In the genomic region with DNA sequence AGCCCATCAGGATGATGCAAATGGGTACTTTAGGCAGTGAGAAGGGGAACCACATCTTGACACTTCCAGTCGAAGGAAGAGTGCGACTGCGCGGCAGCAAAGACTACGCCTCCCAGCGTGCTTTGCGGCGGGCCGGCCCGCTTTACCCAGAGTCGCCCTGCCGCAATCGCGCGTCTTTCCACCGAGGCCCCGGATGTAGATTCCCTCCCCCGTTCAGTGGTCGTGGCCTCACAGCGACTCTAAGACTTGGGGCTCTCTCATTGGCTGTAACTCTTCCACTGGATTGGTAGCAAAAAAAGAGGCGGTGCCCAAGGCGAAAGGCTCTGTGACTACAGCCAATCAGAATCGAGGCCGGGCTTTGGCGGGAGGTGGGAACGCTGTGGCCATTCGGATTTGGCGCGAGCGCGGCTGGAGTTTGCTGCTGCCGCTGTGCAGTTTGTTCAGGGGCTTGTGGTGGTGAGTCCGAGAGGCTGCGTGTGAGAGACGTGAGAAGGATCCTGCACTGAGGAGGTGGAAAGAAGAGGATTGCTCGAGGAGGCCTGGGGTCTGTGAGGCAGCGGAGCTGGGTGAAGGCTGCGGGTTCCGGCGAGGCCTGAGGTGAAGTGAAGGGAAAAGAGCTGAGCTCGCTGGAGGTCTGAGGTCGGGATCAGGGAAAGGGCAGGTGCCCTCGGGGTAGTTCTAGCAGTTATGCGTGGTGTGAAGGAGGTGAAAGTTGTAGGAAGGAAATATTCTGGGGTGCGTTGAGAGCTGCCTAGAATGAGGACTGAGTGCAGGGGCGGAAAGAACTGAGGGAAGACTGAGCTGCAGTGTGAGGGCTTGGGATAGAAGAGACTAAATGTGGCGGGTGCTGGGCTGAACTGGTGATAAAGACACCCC, we compare ENCODE assay signal across 1 cellular context.
A peak's percentile ranks its signal among the peaks of the same experiment; 100 is the strongest.
TF ChIP-seq lines count a peak whose summit lies in the region.

A gene with protein sequence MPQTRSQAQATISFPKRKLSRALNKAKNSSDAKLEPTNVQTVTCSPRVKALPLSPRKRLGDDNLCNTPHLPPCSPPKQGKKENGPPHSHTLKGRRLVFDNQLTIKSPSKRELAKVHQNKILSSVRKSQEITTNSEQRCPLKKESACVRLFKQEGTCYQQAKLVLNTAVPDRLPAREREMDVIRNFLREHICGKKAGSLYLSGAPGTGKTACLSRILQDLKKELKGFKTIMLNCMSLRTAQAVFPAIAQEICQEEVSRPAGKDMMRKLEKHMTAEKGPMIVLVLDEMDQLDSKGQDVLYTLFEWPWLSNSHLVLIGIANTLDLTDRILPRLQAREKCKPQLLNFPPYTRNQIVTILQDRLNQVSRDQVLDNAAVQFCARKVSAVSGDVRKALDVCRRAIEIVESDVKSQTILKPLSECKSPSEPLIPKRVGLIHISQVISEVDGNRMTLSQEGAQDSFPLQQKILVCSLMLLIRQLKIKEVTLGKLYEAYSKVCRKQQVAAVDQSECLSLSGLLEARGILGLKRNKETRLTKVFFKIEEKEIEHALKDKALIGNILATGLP (plus strand): TSS at position 386 of the 876 bp plus-strand sequence. CDS start 1,542 bp downstream, outside the sequence.

TF ChIP-seq in HepG2, 621 proteins besides CTCF, POLR2A, EP300 and RAD21 (continued from another document and continues in another):
- TF ChIP-seq, protein P1, sequence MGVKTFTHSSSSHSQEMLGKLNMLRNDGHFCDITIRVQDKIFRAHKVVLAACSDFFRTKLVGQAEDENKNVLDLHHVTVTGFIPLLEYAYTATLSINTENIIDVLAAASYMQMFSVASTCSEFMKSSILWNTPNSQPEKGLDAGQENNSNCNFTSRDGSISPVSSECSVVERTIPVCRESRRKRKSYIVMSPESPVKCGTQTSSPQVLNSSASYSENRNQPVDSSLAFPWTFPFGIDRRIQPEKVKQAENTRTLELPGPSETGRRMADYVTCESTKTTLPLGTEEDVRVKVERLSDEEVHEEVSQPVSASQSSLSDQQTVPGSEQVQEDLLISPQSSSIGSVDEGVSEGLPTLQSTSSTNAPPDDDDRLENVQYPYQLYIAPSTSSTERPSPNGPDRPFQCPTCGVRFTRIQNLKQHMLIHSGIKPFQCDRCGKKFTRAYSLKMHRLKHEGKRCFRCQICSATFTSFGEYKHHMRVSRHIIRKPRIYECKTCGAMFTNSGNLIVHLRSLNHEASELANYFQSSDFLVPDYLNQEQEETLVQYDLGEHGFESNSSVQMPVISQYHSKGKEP (CRISPR knock-in tag; IDR thresholded peaks at IDR 0.05): no peak; the same call in 1 of the 2 replicates
- TF ChIP-seq ZNF543 (CRISPR knock-in tag; IDR thresholded peaks at IDR 0.05) (no peak; the same call in 1 of the 2 replicates), SOX6 (IDR thresholded peaks at IDR 0.05) (no peak), SOX6 (CRISPR knock-in tag; IDR thresholded peaks at IDR 0.05) (peak; percentile 60; the same call in 1 of the 2 replicates), ZEB1 (IDR thresholded peaks at IDR 0.05; ENCODE audit: insufficient replicate concordance, low read depth) (no peak), ZNF792 (CRISPR knock-in tag; IDR thresholded peaks at IDR 0.05) (peak; percentile 84; the same call in 1 of the 2 replicates), MED13 (CRISPR knock-in tag; IDR thresholded peaks at IDR 0.05) (peak; percentile 10; the same call in 1 of the 2 replicates), CAMTA2 (CRISPR knock-in tag; IDR thresholded peaks at IDR 0.05; ENCODE audit: borderline replicate concordance) (no peak; the same call in 1 of the 2 replicates), MBD4 (IDR thresholded peaks at IDR 0.05; ENCODE audit: borderline replicate concordance, low read length) (no peak), ZNF570 (CRISPR knock-in tag; IDR thresholded peaks at IDR 0.05; ENCODE audit: borderline replicate concordance) (no peak), BRD4 (CRISPR knock-in tag; IDR thresholded peaks at IDR 0.05) (peak; percentile 25; the same call in 1 of the 2 replicates), NFIC (IDR thresholded peaks at IDR 0.05; ENCODE audit: low read length) (no peak), ZNF780A (CRISPR knock-in tag; IDR thresholded peaks at IDR 0.05) (0 out of 2 replicates have a peak, but pooled peaks have one; percentile 62), ZNF709 (CRISPR knock-in tag; IDR thresholded peaks at IDR 0.05) (peak; percentile 36; the same call in 1 of the 2 replicates), SP2 (CRISPR knock-in tag; IDR thresholded peaks at IDR 0.05) (peak; percentile 87), KLF15 (CRISPR knock-in tag; IDR thresholded peaks at IDR 0.05; ENCODE audit: borderline replicate concordance) (no peak; the same call in 1 of the 2 replicates), ARID2 (CRISPR knock-in tag; IDR thresholded peaks at IDR 0.05; ENCODE audit: borderline replicate concordance) (peak; percentile 92), KDM5B (CRISPR knock-in tag; IDR thresholded peaks at IDR 0.05; ENCODE audit: borderline replicate concordance) (peak; percentile 71; the same call in 1 of the 2 replicates), RFX1 (IDR thresholded peaks at IDR 0.05) (no peak), IKZF4 (CRISPR knock-in tag; IDR thresholded peaks at IDR 0.05; ENCODE audit: borderline replicate concordance, low read depth, not compliant biosample characterization) (no peak), SP140L (CRISPR knock-in tag; IDR thresholded peaks at IDR 0.05; ENCODE audit: borderline replicate concordance) (0 out of 2 replicates have a peak, but pooled peaks have one; percentile 54), MAFF (IDR thresholded peaks at IDR 0.05; ENCODE audit: low read depth, low read length) (no peak), ZFP1 (CRISPR knock-in tag; IDR thresholded peaks at IDR 0.05) (0 out of 2 replicates have a peak, but pooled peaks have one; percentile 54), JUNB (CRISPR knock-in tag; IDR thresholded peaks at IDR 0.05; ENCODE audit: borderline replicate concordance) (peak; percentile 86), SP4 (CRISPR knock-in tag; IDR thresholded peaks at IDR 0.05) (peak; percentile 98), ZNF839 (CRISPR knock-in tag; IDR thresholded peaks at IDR 0.05; ENCODE audit: borderline replicate concordance) (peak; percentile 95; the same call in 1 of the 2 replicates), KDM5A (IDR thresholded peaks at IDR 0.05; ENCODE audit: borderline replicate concordance, low read length) (peak; percentile 86), TBX2 (CRISPR knock-in tag; IDR thresholded peaks at IDR 0.05; ENCODE audit: borderline replicate concordance) (peak; percentile 55; the same call in 1 of the 2 replicates), HDAC6 (IDR thresholded peaks at IDR 0.05; ENCODE audit: low read depth, low read length) (no peak), FOXA1 (IDR thresholded peaks at IDR 0.05) (no peak), FOXA1 (CRISPR knock-in tag; IDR thresholded peaks at IDR 0.05) (peak; percentile 25; the same call in 1 of the 2 replicates), DNMT3B (CRISPR knock-in tag; conservative IDR thresholded peaks at IDR 0.05) (no peak; the same call in 1 of the 2 replicates), NPAS2 (CRISPR knock-in tag; IDR thresholded peaks at IDR 0.05; ENCODE audit: borderline replicate concordance) (no peak), ZSCAN9 (CRISPR knock-in tag; IDR thresholded peaks at IDR 0.05; ENCODE audit: borderline replicate concordance) (peak; percentile 85; the same call in 1 of the 2 replicates), SRSF9 (IDR thresholded peaks at IDR 0.05; ENCODE audit: borderline replicate concordance, insufficient read depth, low read depth, low read length, poor library complexity, severe bottlenecking) (no peak), ZNF510 (CRISPR knock-in tag; IDR thresholded peaks at IDR 0.05; ENCODE audit: low read depth) (peak; percentile 80; the same call in 1 of the 2 replicates), ZNF598 (CRISPR knock-in tag; IDR thresholded peaks at IDR 0.05; ENCODE audit: borderline replicate concordance) (peak; percentile 93; the same call in 1 of the 2 replicates), POLR2G (IDR thresholded peaks at IDR 0.05; ENCODE audit: low read depth, low read length) (peak; percentile 92), FOXO1 (CRISPR knock-in tag; IDR thresholded peaks at IDR 0.05) (peak; percentile 18; the same call in 1 of the 2 replicates)
- TF ChIP-seq, protein P2, sequence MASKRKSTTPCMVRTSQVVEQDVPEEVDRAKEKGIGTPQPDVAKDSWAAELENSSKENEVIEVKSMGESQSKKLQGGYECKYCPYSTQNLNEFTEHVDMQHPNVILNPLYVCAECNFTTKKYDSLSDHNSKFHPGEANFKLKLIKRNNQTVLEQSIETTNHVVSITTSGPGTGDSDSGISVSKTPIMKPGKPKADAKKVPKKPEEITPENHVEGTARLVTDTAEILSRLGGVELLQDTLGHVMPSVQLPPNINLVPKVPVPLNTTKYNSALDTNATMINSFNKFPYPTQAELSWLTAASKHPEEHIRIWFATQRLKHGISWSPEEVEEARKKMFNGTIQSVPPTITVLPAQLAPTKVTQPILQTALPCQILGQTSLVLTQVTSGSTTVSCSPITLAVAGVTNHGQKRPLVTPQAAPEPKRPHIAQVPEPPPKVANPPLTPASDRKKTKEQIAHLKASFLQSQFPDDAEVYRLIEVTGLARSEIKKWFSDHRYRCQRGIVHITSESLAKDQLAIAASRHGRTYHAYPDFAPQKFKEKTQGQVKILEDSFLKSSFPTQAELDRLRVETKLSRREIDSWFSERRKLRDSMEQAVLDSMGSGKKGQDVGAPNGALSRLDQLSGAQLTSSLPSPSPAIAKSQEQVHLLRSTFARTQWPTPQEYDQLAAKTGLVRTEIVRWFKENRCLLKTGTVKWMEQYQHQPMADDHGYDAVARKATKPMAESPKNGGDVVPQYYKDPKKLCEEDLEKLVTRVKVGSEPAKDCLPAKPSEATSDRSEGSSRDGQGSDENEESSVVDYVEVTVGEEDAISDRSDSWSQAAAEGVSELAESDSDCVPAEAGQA (IDR thresholded peaks at IDR 0.05; ENCODE audit: low read depth): peak; percentile 83
- TF ChIP-seq, protein P2 (CRISPR knock-in tag; IDR thresholded peaks at IDR 0.05; ENCODE audit: borderline replicate concordance): no peak
- TF ChIP-seq, protein P3, sequence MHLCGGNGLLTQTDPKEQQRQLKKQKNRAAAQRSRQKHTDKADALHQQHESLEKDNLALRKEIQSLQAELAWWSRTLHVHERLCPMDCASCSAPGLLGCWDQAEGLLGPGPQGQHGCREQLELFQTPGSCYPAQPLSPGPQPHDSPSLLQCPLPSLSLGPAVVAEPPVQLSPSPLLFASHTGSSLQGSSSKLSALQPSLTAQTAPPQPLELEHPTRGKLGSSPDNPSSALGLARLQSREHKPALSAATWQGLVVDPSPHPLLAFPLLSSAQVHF (CRISPR knock-in tag; IDR thresholded peaks at IDR 0.05): peak; percentile 35; the same call in 1 of the 2 replicates
- TF ChIP-seq, protein P4, sequence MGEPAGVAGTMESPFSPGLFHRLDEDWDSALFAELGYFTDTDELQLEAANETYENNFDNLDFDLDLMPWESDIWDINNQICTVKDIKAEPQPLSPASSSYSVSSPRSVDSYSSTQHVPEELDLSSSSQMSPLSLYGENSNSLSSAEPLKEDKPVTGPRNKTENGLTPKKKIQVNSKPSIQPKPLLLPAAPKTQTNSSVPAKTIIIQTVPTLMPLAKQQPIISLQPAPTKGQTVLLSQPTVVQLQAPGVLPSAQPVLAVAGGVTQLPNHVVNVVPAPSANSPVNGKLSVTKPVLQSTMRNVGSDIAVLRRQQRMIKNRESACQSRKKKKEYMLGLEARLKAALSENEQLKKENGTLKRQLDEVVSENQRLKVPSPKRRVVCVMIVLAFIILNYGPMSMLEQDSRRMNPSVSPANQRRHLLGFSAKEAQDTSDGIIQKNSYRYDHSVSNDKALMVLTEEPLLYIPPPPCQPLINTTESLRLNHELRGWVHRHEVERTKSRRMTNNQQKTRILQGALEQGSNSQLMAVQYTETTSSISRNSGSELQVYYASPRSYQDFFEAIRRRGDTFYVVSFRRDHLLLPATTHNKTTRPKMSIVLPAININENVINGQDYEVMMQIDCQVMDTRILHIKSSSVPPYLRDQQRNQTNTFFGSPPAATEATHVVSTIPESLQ (CRISPR knock-in tag; conservative IDR thresholded peaks at IDR 0.05): no peak
- TF ChIP-seq, protein P5, sequence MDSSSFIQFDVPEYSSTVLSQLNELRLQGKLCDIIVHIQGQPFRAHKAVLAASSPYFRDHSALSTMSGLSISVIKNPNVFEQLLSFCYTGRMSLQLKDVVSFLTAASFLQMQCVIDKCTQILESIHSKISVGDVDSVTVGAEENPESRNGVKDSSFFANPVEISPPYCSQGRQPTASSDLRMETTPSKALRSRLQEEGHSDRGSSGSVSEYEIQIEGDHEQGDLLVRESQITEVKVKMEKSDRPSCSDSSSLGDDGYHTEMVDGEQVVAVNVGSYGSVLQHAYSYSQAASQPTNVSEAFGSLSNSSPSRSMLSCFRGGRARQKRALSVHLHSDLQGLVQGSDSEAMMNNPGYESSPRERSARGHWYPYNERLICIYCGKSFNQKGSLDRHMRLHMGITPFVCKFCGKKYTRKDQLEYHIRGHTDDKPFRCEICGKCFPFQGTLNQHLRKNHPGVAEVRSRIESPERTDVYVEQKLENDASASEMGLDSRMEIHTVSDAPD (CRISPR knock-in tag; IDR thresholded peaks at IDR 0.05): peak; percentile 78
- TF ChIP-seq, protein P6, sequence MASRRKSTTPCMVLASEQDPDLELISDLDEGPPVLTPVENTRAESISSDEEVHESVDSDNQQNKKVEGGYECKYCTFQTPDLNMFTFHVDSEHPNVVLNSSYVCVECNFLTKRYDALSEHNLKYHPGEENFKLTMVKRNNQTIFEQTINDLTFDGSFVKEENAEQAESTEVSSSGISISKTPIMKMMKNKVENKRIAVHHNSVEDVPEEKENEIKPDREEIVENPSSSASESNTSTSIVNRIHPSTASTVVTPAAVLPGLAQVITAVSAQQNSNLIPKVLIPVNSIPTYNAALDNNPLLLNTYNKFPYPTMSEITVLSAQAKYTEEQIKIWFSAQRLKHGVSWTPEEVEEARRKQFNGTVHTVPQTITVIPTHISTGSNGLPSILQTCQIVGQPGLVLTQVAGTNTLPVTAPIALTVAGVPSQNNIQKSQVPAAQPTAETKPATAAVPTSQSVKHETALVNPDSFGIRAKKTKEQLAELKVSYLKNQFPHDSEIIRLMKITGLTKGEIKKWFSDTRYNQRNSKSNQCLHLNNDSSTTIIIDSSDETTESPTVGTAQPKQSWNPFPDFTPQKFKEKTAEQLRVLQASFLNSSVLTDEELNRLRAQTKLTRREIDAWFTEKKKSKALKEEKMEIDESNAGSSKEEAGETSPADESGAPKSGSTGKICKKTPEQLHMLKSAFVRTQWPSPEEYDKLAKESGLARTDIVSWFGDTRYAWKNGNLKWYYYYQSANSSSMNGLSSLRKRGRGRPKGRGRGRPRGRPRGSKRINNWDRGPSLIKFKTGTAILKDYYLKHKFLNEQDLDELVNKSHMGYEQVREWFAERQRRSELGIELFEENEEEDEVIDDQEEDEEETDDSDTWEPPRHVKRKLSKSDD (CRISPR knock-in tag; IDR thresholded peaks at IDR 0.05; ENCODE audit: low read depth): peak; percentile 78; the same call in 1 of the 2 replicates
